12 cellular contexts compared by ENCODE assay signal in genomic region chr18:59446012-59446411, GRCh38.
A peak's percentile ranks its signal among the peaks of the same experiment; 100 is the strongest.
DNase-seq lines count a peak whose midpoint lies in the region; ATAC-seq, FAIRE-seq and TF ChIP-seq lines count a peak whose summit lies in the region.
"Had no signal": no experiment of that assay in that cellular context is flagged by ENCODE, and none has a peak within 500 bp of the region (broad histone marks: within the 10 kb centered on the region; RNA-seq: fewer than 3 reads in every experiment).

No MANE protein-coding gene starts in this region.

- no peaks in the 10 kb centered on the region for H3K9me2 ChIP-seq in GM23248 (ENCODE audit: insufficient read depth)

- no peaks in the 10 kb centered on the region for H3K9me3 Mint-ChIP-seq in activated CD4-positive, alpha-beta T cell treated with anti-CD3 and anti-CD28 coated beads, Interleukin-2, amount 10 ng/mL, durations not matched to agents 7 days and 5 days
- H3K9me3 Mint-ChIP-seq: activated naive CD4-positive, alpha-beta T cell treated with anti-CD3 and anti-CD28 coated beads, Interleukin-2, amount 50 U/mL, for 24 hours had no signal

- no peak overlapping the region for H2BK12ac ChIP-seq in H1 (ENCODE audit: low read depth, low read length)

- no peak for FAIRE-seq in H1 (lab: Jason Lieb, UNC)

- no peak for TF ChIP-seq CTCF in H1 (IDR thresholded peaks at IDR 0.05; ENCODE audit: control extremely low read depth in 1 of 3, insufficient read depth in 1 of 3, low read depth in 1 of 3, low read length in 3 of 3)

- no peak overlapping the region for H4K5ac ChIP-seq in H1 (ENCODE audit: insufficient read length, low read depth, low read length)

- H3K56ac ChIP-seq in H1 (replicated peaks; ENCODE audit: insufficient read length, low read depth, low read length) = no peak overlapping the region

- no peak overlapping the region for H3K4me3 ChIP-seq in GM23248
- H3K4me3 ChIP-seq in H1 (ENCODE audit: extremely low read depth in 1 of 4, insufficient read depth in 2 of 4, low read depth in 3 of 4, low read length in 4 of 4) = no peak overlapping the region

- H3K79me2 ChIP-seq in GM23248 (ENCODE audit: insufficient read depth) (no peaks in the 10 kb centered on the region), H1 (ENCODE audit: control insufficient read depth in 1 of 2, insufficient read depth in 2 of 2, low read length in 2 of 2) (no peaks in the 10 kb centered on the region)

- H2BK15ac ChIP-seq in H1 (ENCODE audit: low read length) = no peak overlapping the region

- no peaks in the 10 kb centered on the region for H3K36me3 ChIP-seq in GM23248 (ENCODE audit: low read depth)
- H3K36me3 ChIP-seq in H1 (ENCODE audit: control insufficient read depth in 2 of 4, insufficient read depth in 4 of 4, low read length in 3 of 4) = no peaks in the 10 kb centered on the region

- H2AK5ac ChIP-seq in H1 (ENCODE audit: low read depth, low read length) = no peak overlapping the region

- no peak overlapping the region for H3K18ac ChIP-seq in H1 (ENCODE audit: extremely low read depth, low read length)

- CTCF ChIA-PET in H1 (lab: Charles Lee; ENCODE audit: partially characterized antibody) = interaction anchor here (0.9 to 6.0 kb wide), 4 partner anchors 9 to 71 kb away, joined by 3 to 40 read pairs (median 4); no protein-coding TSS in a partner anchor
- CTCF ChIA-PET in activated CD4-positive, alpha-beta T cell treated with anti-CD3 and anti-CD28 coated beads, Interleukin-2, amount 10 ng/mL, durations not matched to agents 7 days and 5 days (lab: Charles Lee) = no interaction called here

- no peaks in the 10 kb centered on the region for H3K36me3 Mint-ChIP-seq in activated CD4-positive, alpha-beta T cell treated with anti-CD3 and anti-CD28 coated beads, Interleukin-2, amount 10 ng/mL, durations not matched to agents 7 days and 5 days (ENCODE audit: low read depth)
- H3K36me3 Mint-ChIP-seq: activated naive CD4-positive, alpha-beta T cell treated with anti-CD3 and anti-CD28 coated beads, Interleukin-2, amount 50 U/mL, for 24 hours; CD8-positive, alpha-beta memory T cell had no signal

- DNase-seq in GM23248 = peak; percentile 52
- DNase-seq in H1 (ENCODE audit: low read depth in 1 of 2, low spot score in 2 of 2) = no peak
- DNase-seq in lung microvascular endothelial cell (ENCODE audit: low read depth in 2 of 2) = peak; percentile 12 to 58
- DNase-seq in activated CD4-positive, alpha-beta T cell treated with anti-CD3 and anti-CD28 coated beads, Interleukin-2, amount 10 ng/mL, durations not matched to agents 7 days and 5 days = no peak
- DNase-seq in Right ventricle myocardium superior = no peak
- no peak for DNase-seq in DMS153 (lab: John Stamatoyannopoulos, UW)
- DNase-seq: CD8-positive, alpha-beta memory T cell; NCI-H187 treated with DMSO at 0.1 percent for 48 hours; T-helper 2 cell had no signal

- in situ Hi-C loops in GM23248 (cut with MboI) = no loop called here

- H3K23me2 ChIP-seq in H1 (ENCODE audit: low read depth, low read length) = no peaks in the 10 kb centered on the region; the same call in 1 of the 2 replicates

- no peak overlapping the region for H3K9ac ChIP-seq in GM23248
- no peak overlapping the region for H3K9ac ChIP-seq in H1 (replicated peaks in 1 of 4; ENCODE audit: extremely low read depth in 1 of 4, low read depth in 3 of 4, low read length in 3 of 4)

- H3K4ac ChIP-seq in H1 (replicated peaks; ENCODE audit: insufficient read length, low read depth, low read length) = no peak overlapping the region

- no peak overlapping the region for H3K14ac ChIP-seq in H1 (ENCODE audit: insufficient read length)

- no peak overlapping the region for H2BK20ac ChIP-seq in H1 (ENCODE audit: low read length)

- no peak overlapping the region for H3K23ac ChIP-seq in H1 (ENCODE audit: insufficient read length)

- POLR2A ChIA-PET in H1 (lab: Charles Lee; ENCODE audit: partially characterized antibody) = interaction anchor here (0.6 kb wide), 1 partner anchor 13 kb away, joined by 3 read pairs; no protein-coding TSS in a partner anchor
- POLR2A ChIA-PET in activated CD4-positive, alpha-beta T cell treated with anti-CD3 and anti-CD28 coated beads, Interleukin-2, amount 10 ng/mL, durations not matched to agents 7 days and 5 days (lab: Charles Lee) = no interaction called here

- H3F3A ChIP-seq in GM23248 (ENCODE audit: insufficient read depth) = peaks cover 10% of the 10 kb centered on the region; the same call in 1 of the 2 replicates

- H3K4me1 ChIP-seq in GM23248 (ENCODE audit: insufficient read depth) = no peaks in the 10 kb centered on the region
- peaks cover 0 to 4% (median 1%) of the 10 kb centered on the region in 4 experiments; a peak in 2 of 7 replicates for H3K4me1 ChIP-seq in H1 (replicated peaks in 1 of 4; ENCODE audit: control insufficient read depth in 3 of 4, insufficient read depth in 4 of 4, low read length in 3 of 4)

- no peak overlapping the region for H3K27ac Mint-ChIP-seq in activated CD4-positive, alpha-beta T cell treated with anti-CD3 and anti-CD28 coated beads, Interleukin-2, amount 10 ng/mL, durations not matched to agents 7 days and 5 days
- H3K27ac Mint-ChIP-seq: activated naive CD4-positive, alpha-beta T cell treated with anti-CD3 and anti-CD28 coated beads, Interleukin-2, amount 50 U/mL, for 24 hours; CD8-positive, alpha-beta memory T cell had no signal

- H4K20me1 ChIP-seq in GM23248 (ENCODE audit: insufficient read depth) (no peaks in the 10 kb centered on the region), H1 (replicated peaks in 1 of 2; ENCODE audit: control insufficient read depth in 1 of 2, insufficient read depth in 2 of 2, low read length in 2 of 2) (no peaks in the 10 kb centered on the region)

- ATAC-seq in HG02678 (IDR thresholded peaks at IDR 0.05; ENCODE audit: unreplicated experiment) = no peak
- ATAC-seq in Right ventricle myocardium superior (ENCODE audit: poor library complexity) = no peak

- H3K4me1 Mint-ChIP-seq in activated CD4-positive, alpha-beta T cell treated with anti-CD3 and anti-CD28 coated beads, Interleukin-2, amount 10 ng/mL, durations not matched to agents 7 days and 5 days = no peaks in the 10 kb centered on the region
- H3K4me1 Mint-ChIP-seq: activated naive CD4-positive, alpha-beta T cell treated with anti-CD3 and anti-CD28 coated beads, Interleukin-2, amount 50 U/mL, for 24 hours; CD8-positive, alpha-beta memory T cell had no signal

- no peak for TF ChIP-seq EP300 in H1 (IDR thresholded peaks at IDR 0.05; ENCODE audit: borderline replicate concordance in 1 of 2, low read depth in 2 of 2, low read length in 2 of 2)

- H4K91ac ChIP-seq in H1 (replicated peaks; ENCODE audit: insufficient read length, low read length) = no peak overlapping the region

- H3K27ac ChIP-seq in GM23248 (no peak overlapping the region), H1 (ENCODE audit: low read depth, low read length) (no peak overlapping the region)

- no peaks in the 10 kb centered on the region for H3K79me1 ChIP-seq in H1 (ENCODE audit: low read depth, low read length)

- no peak overlapping the region for H2BK120ac ChIP-seq in H1 (replicated peaks; ENCODE audit: low read depth, low read length)

- H4K8ac ChIP-seq in H1 (ENCODE audit: extremely low read depth, insufficient read depth, low read length) = no peak overlapping the region

- peak; percentile 19 to 31; a peak in 3 of 4 replicates for TF ChIP-seq RAD21 in H1 (IDR thresholded peaks at IDR 0.05 in 1 of 2, conservative IDR thresholded peaks at IDR 0.05 in 1 of 2; ENCODE audit: low read depth in 2 of 2, low read length in 2 of 2)

- H3K4me2 ChIP-seq in GM23248 (ENCODE audit: unreplicated experiment) = no peak overlapping the region
- H3K4me2 ChIP-seq in H1 (ENCODE audit: insufficient read depth in 1 of 2, low read depth in 2 of 2, low read length in 2 of 2) = no peak overlapping the region

- intact Hi-C loops in Right ventricle myocardium superior (cut with DNase I) = no loop called here

- TF ChIP-seq POLR2A in H1 (IDR thresholded peaks at IDR 0.05; ENCODE audit: control extremely low read depth in 1 of 2, low read depth in 2 of 2, low read length in 2 of 2) = no peak

- H2AFZ ChIP-seq in GM23248 (no peak overlapping the region), H1 (ENCODE audit: low read length) (no peak overlapping the region)

- no peak overlapping the region for H3K4me3 Mint-ChIP-seq in activated CD4-positive, alpha-beta T cell treated with anti-CD3 and anti-CD28 coated beads, Interleukin-2, amount 10 ng/mL, durations not matched to agents 7 days and 5 days
- H3K4me3 Mint-ChIP-seq: activated naive CD4-positive, alpha-beta T cell treated with anti-CD3 and anti-CD28 coated beads, Interleukin-2, amount 50 U/mL, for 24 hours; CD8-positive, alpha-beta memory T cell had no signal

- H3K27me3 ChIP-seq in GM23248 (replicated peaks; ENCODE audit: insufficient read depth) = no peaks in the 10 kb centered on the region
- H3K27me3 ChIP-seq in H1 (replicated peaks in 1 of 4; ENCODE audit: control insufficient read depth in 3 of 4, extremely low read depth in 1 of 4, insufficient read depth in 3 of 4, low read length in 3 of 4) = no peaks in the 10 kb centered on the region

- no peak overlapping the region for H2BK5ac ChIP-seq in H1 (ENCODE audit: low read depth, low read length)

- peaks cover 4% of the 10 kb centered on the region for H3K27me3 Mint-ChIP-seq in activated CD4-positive, alpha-beta T cell treated with anti-CD3 and anti-CD28 coated beads, Interleukin-2, amount 10 ng/mL, durations not matched to agents 7 days and 5 days
- H3K27me3 Mint-ChIP-seq: activated naive CD4-positive, alpha-beta T cell treated with anti-CD3 and anti-CD28 coated beads, Interleukin-2, amount 50 U/mL, for 24 hours had no signal

- H3K9me3 ChIP-seq in GM23248 (ENCODE audit: low read depth) = no peaks in the 10 kb centered on the region
- H3K9me3 ChIP-seq in H1 (ENCODE audit: insufficient read depth in 2 of 2, low read depth in 1 of 2, low read length in 1 of 2) = no peaks in the 10 kb centered on the region

- 58 to 63% methylated on average over 1 of the region's 1 CpG for WGBS in GM23248 (ENCODE audit: low coverage in 1 of 2, low lambda C conversion rate in 2 of 2, missing lambda C conversion rate in 2 of 2), 2 experiments
- 82% methylated on average over 1 of the region's 1 CpG; no CpG with 5 or more reads in 1 of the 2 experiments for WGBS in H1 (ENCODE audit: extremely low coverage in 1 of 2, insufficient coverage in 1 of 2, insufficient read length in 1 of 2, insufficient replicate concordance in 2 of 2, low coverage in 1 of 2, low lambda C conversion rate in 2 of 2, missing lambda C conversion rate in 1 of 2), 2 experiments

TF ChIP-seq in PFSK-1, 5 proteins besides CTCF, POLR2A, EP300 and RAD21 (continues in another document):
- TF ChIP-seq POLR2AphosphoS5 (IDR thresholded peaks at IDR 0.05; ENCODE audit: low read depth, low read length) = no peak

TF ChIP-seq in H1, 55 proteins besides CTCF, POLR2A, EP300 and RAD21:
- TF ChIP-seq SIN3A (conservative IDR thresholded peaks at IDR 0.05 in 1 of 2, IDR thresholded peaks at IDR 0.05 in 1 of 2; ENCODE audit: low read depth in 1 of 2, low read length in 2 of 2) (0 out of 4 replicates have a peak, but pooled peaks of 1 of the 2 experiments have one; percentile 42), MAFK (IDR thresholded peaks at IDR 0.05; ENCODE audit: low read depth, low read length) (no peak)

Comparison
In these comparisons a context has a peak if more than half of its experiments do, and no peak if none do; other contexts are left out.
1. DNase-seq: peak in GM23248 (single experiment) and lung microvascular endothelial cell (2 of 2); none in H1 (0 of 2), activated CD4-positive, alpha-beta T cell treated with anti-CD3 and anti-CD28 coated beads, Interleukin-2, amount 10 ng/mL, durations not matched to agents 7 days and 5 days (single experiment), Right ventricle myocardium superior (single experiment) and DMS153 (single experiment).